Comparison of ENCODE assay signal across 8 cellular contexts in genomic region chr10:93435621-93436385, GRCh38. TPM values are rescaled to one million over a fixed set of nuclear protein-coding genes. Genes with fewer than 3 reads are reported as not detected.
DNase-seq lines count a peak whose midpoint lies in the region; ATAC-seq, FAIRE-seq and TF ChIP-seq lines count a peak whose summit lies in the region.

No MANE protein-coding gene starts in this region.

- 74% methylated on average over 5 of the region's 5 CpGs for WGBS in HepG2 (ENCODE audit: low lambda C conversion rate)
- 38% methylated on average over 5 of the region's 5 CpGs for WGBS in urinary bladder

- no peak overlapping the region for H3K9ac ChIP-seq in HepG2 (ENCODE audit: insufficient read depth, low read depth, low read length)

- no peak overlapping the region for H3K4me3 ChIP-seq in cardiac muscle cell
- no peak overlapping the region for H3K4me3 ChIP-seq in astrocyte of the spinal cord (ENCODE audit: low read depth, low read length)
- H3K4me3 ChIP-seq in HepG2 (replicated peaks in 1 of 3; ENCODE audit: insufficient read depth in 1 of 3, low read depth in 2 of 3, low read length in 3 of 3): no peak overlapping the region
- H3K4me3 ChIP-seq in urinary bladder (ENCODE audit: low read depth, low read length): no peak overlapping the region

- ATAC-seq in Right ventricle myocardium inferior (no peak), HepG2 (no peak)

- intact Hi-C loops in Right ventricle myocardium inferior (cut with DNase I) (loop anchor here (2.0 kb wide), 1 partner anchor 45 kb away; no protein-coding TSS in a partner anchor), HepG2 (cut with micrococcal nuclease; ENCODE audit: unreplicated experiment) (no loop called here)

- H3K79me2 ChIP-seq in HepG2 (ENCODE audit: insufficient read depth, low read length): no peaks in the 10 kb centered on the region

- TF ChIP-seq RAD21 in HepG2 (CRISPR knock-in tag; IDR thresholded peaks at IDR 0.05): no peak

- H3K27ac ChIP-seq in cardiac muscle cell (peak overlapping the region; percentile 96), HepG2 (ENCODE audit: extremely low read length, insufficient read depth, low read length) (no peak overlapping the region), urinary bladder (ENCODE audit: low read depth) (peak overlapping the region; percentile 92)

- CTCF ChIA-PET in HepG2 (lab: Yijun Ruan, JAX; ENCODE audit: low intra/inter-chr PET ratio, low total read pairs): no interaction called here

- H3K9me3 ChIP-seq in cardiac muscle cell (ENCODE audit: low read depth) (no peaks in the 10 kb centered on the region), HepG2 (ENCODE audit: low read length) (no peaks in the 10 kb centered on the region)

- POLR2A ChIA-PET in HepG2 (lab: Yijun Ruan, JAX): interaction anchor here (2.5 kb wide), 1 partner anchor 10 kb away, joined by 14 read pairs; no protein-coding TSS in a partner anchor

- no peak for TF ChIP-seq POLR2A in HepG2 (IDR thresholded peaks at IDR 0.05; ENCODE audit: insufficient read depth in 1 of 2, low read depth in 2 of 2, low read length in 2 of 2)

- H3K36me3 ChIP-seq in cardiac muscle cell: no peaks in the 10 kb centered on the region
- H3K36me3 ChIP-seq in HepG2 (replicated peaks in 1 of 2; ENCODE audit: control insufficient read depth in 1 of 2, insufficient read depth in 2 of 2, low read length in 2 of 2): no peaks in the 10 kb centered on the region
- no peaks in the 10 kb centered on the region for H3K36me3 ChIP-seq in urinary bladder (ENCODE audit: insufficient read depth)

- H3K4me2 ChIP-seq in HepG2 (ENCODE audit: low read depth, low read length): no peak overlapping the region

- DNase-seq in cardiac muscle cell (ENCODE audit: low read depth in 1 of 2, low spot score in 1 of 2) (peak; percentile 46 to 82), Right ventricle myocardium inferior (ENCODE audit: missing footprints) (no peak), astrocyte of the spinal cord (ENCODE audit: low read depth, low spot score) (peak; percentile 80), HepG2 (ENCODE audit: low spot score) (peak; percentile 35), T-helper 2 cell (no peak), NCI-H2171 (lab: John Stamatoyannopoulos, UW) (no peak), GOT3 (lab: John Stamatoyannopoulos, UW) (no peak)

- H4K20me1 ChIP-seq in HepG2 (ENCODE audit: insufficient read depth, low read length): no peaks in the 10 kb centered on the region

- TF ChIP-seq CTCF in cardiac muscle cell (IDR thresholded peaks at IDR 0.05; ENCODE audit: low read depth, low read length) (no peak), astrocyte of the spinal cord (IDR thresholded peaks at IDR 0.05; ENCODE audit: low read depth, low read length) (no peak), HepG2 (CRISPR knock-in tag; IDR thresholded peaks at IDR 0.05) (no peak)

- H3K27me3 ChIP-seq in cardiac muscle cell (no peaks in the 10 kb centered on the region), HepG2 (ENCODE audit: control insufficient read depth in 1 of 2, insufficient read depth in 2 of 2, low read length in 2 of 2) (no peaks in the 10 kb centered on the region)

- BruUV-seq in HepG2 (replicated peaks; lab: Mats Ljungman, UMichigan): no TSS peak

- H3K4me1 ChIP-seq in cardiac muscle cell (ENCODE audit: low read depth) (peaks cover 47% of the 10 kb centered on the region), HepG2 (ENCODE audit: insufficient read depth, low read length) (peaks cover 25% of the 10 kb centered on the region), urinary bladder (ENCODE audit: insufficient read depth) (peaks cover 2% of the 10 kb centered on the region)

- no peak for TF ChIP-seq EP300 in HepG2 (IDR thresholded peaks at IDR 0.05; ENCODE audit: low read depth in 2 of 2, low read length in 2 of 2)
- TF ChIP-seq EP300 in HepG2 (CRISPR knock-in tag; IDR thresholded peaks at IDR 0.05; ENCODE audit: borderline replicate concordance): no peak

- in situ Hi-C loops in astrocyte of the spinal cord (cut with HindIII; ENCODE audit: low sequenced_read_pairs) (no loop called here), HepG2 (cut with HindIII; ENCODE audit: extremely low pct_ligation_motif_present, low pct_unique_long_range_greater_than_20kb) (no loop called here)

- H2AFZ ChIP-seq in HepG2 (ENCODE audit: low read length): no peak overlapping the region

- FAIRE-seq in HepG2 (lab: Jason Lieb, UNC): no peak

TF ChIP-seq in HepG2, 621 proteins besides CTCF, POLR2A, EP300 and RAD21:
- peak; percentile 76 for TF ChIP-seq SRF (IDR thresholded peaks at IDR 0.05; ENCODE audit: low read depth, low read length)
- TF ChIP-seq GLI4 (CRISPR knock-in tag; IDR thresholded peaks at IDR 0.05; ENCODE audit: borderline replicate concordance): no peak
- TF ChIP-seq MXD1 (CRISPR knock-in tag; IDR thresholded peaks at IDR 0.05): no peak
- TF ChIP-seq ZBTB33 (CRISPR knock-in tag; IDR thresholded peaks at IDR 0.05): peak; percentile 51; the same call in 1 of the 2 replicates

RNA-seq across cellular contexts. Expression of gene MYOF, which starts 46.3 kb away (rescaled TPM):
- 18.1 and 22.4 TPM in 2 replicates for total RNA-seq in cardiac muscle cell
- polyA plus RNA-seq in cardiac muscle cell: 9.6 and 13.4 TPM in 2 replicates
- total RNA-seq in Right ventricle myocardium inferior: 34.4 TPM
- total RNA-seq in HepG2 (2016; rRNA removed; fragmentation: Illumina TruSeq; extraction: Trizol): 0.42 and 0.66 TPM in 2 replicates
- not detected in 2 replicates for total RNA-seq in HepG2 (2016; cell fraction: cytosol; rRNA removed; fragmentation: Illumina TruSeq; extraction: Trizol; ENCODE audit: low read depth)
- 0.56 and 0.71 TPM in 2 replicates for total RNA-seq in HepG2 (2016; cell fraction: insoluble cytoplasmic fraction; rRNA removed; fragmentation: Illumina TruSeq; extraction: Trizol)
- 0.06 and 0.14 TPM in 2 replicates for total RNA-seq in HepG2 (2016; cell fraction: membrane; rRNA removed; fragmentation: Illumina TruSeq; extraction: Trizol)
- total RNA-seq in HepG2 (2016; cell fraction: nucleus; rRNA removed; fragmentation: Illumina TruSeq; extraction: Trizol): 0.60 and 0.68 TPM in 2 replicates
- 0.17 and 0.18 TPM in 2 replicates for polyA plus RNA-seq in HepG2 (2011; rRNA removed)
- 0.13 and 0.23 TPM in 2 replicates for polyA plus RNA-seq in HepG2 (2011; cell fraction: cytosol; rRNA removed)
- 0.29 and 0.52 TPM in 2 replicates for polyA plus RNA-seq in HepG2 (2011; cell fraction: nucleus; rRNA removed)
- 0.08 and 0.13 TPM in 2 replicates for polyA plus RNA-seq in HepG2 (2012)
- polyA plus RNA-seq in HepG2 (2016; cell fraction: cytosol; fragmentation: Illumina TruSeq; extraction: Trizol; ENCODE audit: low read depth): 0.03 and 0.08 TPM in 2 replicates
- 0.35 and 0.50 TPM in 2 replicates for polyA plus RNA-seq in HepG2 (2016; cell fraction: insoluble cytoplasmic fraction; fragmentation: Illumina TruSeq; extraction: Trizol; ENCODE audit: low read depth)
- polyA plus RNA-seq in HepG2 (2016; cell fraction: membrane; fragmentation: Illumina TruSeq; extraction: Trizol; ENCODE audit: low read depth): 0.03 and 0.05 TPM in 2 replicates
- polyA plus RNA-seq in HepG2 (2016; cell fraction: nucleus; fragmentation: Illumina TruSeq; extraction: Trizol; ENCODE audit: insufficient read depth, low read depth): 0.85 and 0.89 TPM in 2 replicates
- polyA minus RNA-seq in HepG2 (2011; rRNA and poly(A)+ RNA removed; ENCODE audit: low replicate concordance): 0.12 and 47.0 TPM in 2 replicates
- 0.62 and 0.79 TPM in 2 replicates for polyA minus RNA-seq in HepG2 (2011; cell fraction: cytosol; rRNA and poly(A)+ RNA removed)
- 0.37 and 0.77 TPM in 2 replicates for polyA minus RNA-seq in HepG2 (2011; cell fraction: nucleus; rRNA and poly(A)+ RNA removed)
- total RNA-seq in urinary bladder: 99.1 TPM
- polyA plus RNA-seq in urinary bladder: 61.3 TPM

Comparison
In these comparisons a context has a peak if more than half of its experiments do, and no peak if none do; other contexts are left out.
1. DNase-seq: peak in cardiac muscle cell (2 of 2), astrocyte of the spinal cord (single experiment) and HepG2 (single experiment); none in Right ventricle myocardium inferior (single experiment), T-helper 2 cell (0 of 5), NCI-H2171 (single experiment) and GOT3 (single experiment).
2. RNA of gene MYOF, which starts 46.3 kb away (total RNA-seq): 99.1 TPM in urinary bladder (single experiment), 34.4 TPM in Right ventricle myocardium inferior (single experiment) and 18.1 to 22.4 TPM in cardiac muscle cell; 0.06 to 0.71 TPM in HepG2; every median in the first group is over 10 times any median in the second.